ENCODE assay signal across 2 cellular contexts in genomic region chr1:41364444-41365319, GRCh38.
TF ChIP-seq lines count a peak whose summit lies in the region.

No MANE protein-coding gene starts in this region.

TF ChIP-seq in GM23338, 12 proteins besides CTCF, POLR2A, EP300 and RAD21:
- TF ChIP-seq REST (IDR thresholded peaks at IDR 0.05; ENCODE audit: unreplicated experiment): no peak
- no peak for TF ChIP-seq STAT1 (IDR thresholded peaks at IDR 0.05; ENCODE audit: unreplicated experiment)
- TF ChIP-seq POLR2AphosphoS5 (IDR thresholded peaks at IDR 0.05; ENCODE audit: low read depth): no peak
- TF ChIP-seq CREB1 (CRISPR knock-in tag; IDR thresholded peaks at IDR 0.05; ENCODE audit: low read depth): no peak
- TF ChIP-seq ZNF462 (CRISPR knock-in tag; IDR thresholded peaks at IDR 0.05): no peak
- TF ChIP-seq EZH2phosphoT487 (IDR thresholded peaks at IDR 0.05; ENCODE audit: unreplicated experiment): no peak
- TF ChIP-seq JUNB (IDR thresholded peaks at IDR 0.05; ENCODE audit: unreplicated experiment): no peak

TF ChIP-seq in K562, 482 proteins besides CTCF, POLR2A, EP300 and RAD21 (continued from another document):
- TF ChIP-seq PRDM10 (IDR thresholded peaks at IDR 0.05; ENCODE audit: partially characterized antibody) (peak; percentile 32), ATF2 (CRISPR knock-in tag; IDR thresholded peaks at IDR 0.05) (no peak)
